ENCODE assay signal across 29 cellular contexts in the genomic region with DNA sequence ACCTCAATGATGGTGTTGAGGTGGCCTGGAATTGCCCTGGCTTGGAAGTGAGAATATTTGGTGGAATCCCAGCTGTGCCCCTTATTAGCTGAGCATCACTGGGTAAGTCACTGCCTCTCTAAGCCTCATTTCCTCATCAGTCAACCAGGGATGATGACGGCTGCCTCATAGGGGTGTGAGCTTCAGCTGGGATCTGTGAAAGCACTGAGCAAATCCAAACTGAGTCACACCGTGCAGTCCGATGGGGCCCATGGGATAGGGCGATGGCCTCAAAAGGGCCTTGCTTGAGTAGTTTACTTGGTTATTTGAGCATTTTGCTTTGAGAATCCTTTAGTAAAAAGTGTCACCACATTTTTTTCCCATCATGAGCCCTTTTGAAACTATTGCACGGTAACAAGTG.
"Had no signal": no experiment of that assay in that cellular context is flagged by ENCODE, and none has a peak within 500 bp of the region (broad histone marks: within the 10 kb centered on the region; RNA-seq: fewer than 3 reads in every experiment).

No MANE protein-coding gene starts in this region.

- H3K27me3 ChIP-seq: brain microvascular endothelial cell, pancreas had no signal

- ATAC-seq: lower lobe of right lung; pancreas; stimulated activated naive CD8-positive, alpha-beta T cell treated with anti-CD3 and anti-CD28 coated beads, Interleukin-15, Interleukin-2, amounts not matched to agents 100 U/mL and 50 U/mL, for 24 hours had no signal

- H3K27ac ChIP-seq: brain microvascular endothelial cell, epithelial cell of prostate, lower lobe of right lung, pancreas, prostate gland, thoracic aorta had no signal

- FAIRE-seq: astrocyte, endometrium, kidney, pancreas, urothelium cell line had no signal

- H3K9me3 ChIP-seq: lower lobe of right lung, pancreas, prostate gland, thoracic aorta had no signal

- DNase-seq: activated CD4-positive, alpha-beta T cell treated with anti-CD3 and anti-CD28 coated beads for 4 hours; activated CD4-positive, alpha-beta T cell treated with anti-CD3 and anti-CD28 coated beads, Interleukin-2, amount 50 U/mL, for 4 hours; activated gamma-delta T cell treated with Interleukin-2 at 50 U/mL for 16 hours; activated naive CD4-positive, alpha-beta T cell treated with anti-CD3 and anti-CD28 coated beads, Interleukin-2, amount 50 U/mL, for 16 hours; activated T-cell treated with anti-CD3 and anti-CD28 coated beads for 4 hours; amniotic stem cell; brain microvascular endothelial cell; central memory CD4-positive, alpha-beta T cell; dermis blood vessel endothelial cell; effector CD4-positive, alpha-beta T cell; head of caudate nucleus; hypothalamus; immature natural killer cell; kidney; mesendoderm; nephron progenitor cell; pancreas; retina; stimulated activated CD4-positive, alpha-beta T cell treated with anti-CD3 and anti-CD28 coated beads, Interleukin-4, amount 100 ng/mL, for 1 hour; stimulated activated naive CD8-positive, alpha-beta T cell treated with anti-CD3 and anti-CD28 coated beads, Interleukin-15, Interleukin-2, amounts not matched to agents 100 U/mL and 50 U/mL, for 24 hours; T-helper 1 cell; trophoblast cell had no signal

- H3K36me3 ChIP-seq: brain microvascular endothelial cell, lower lobe of right lung, pancreas, prostate gland, thoracic aorta had no signal

- H3K4me1 ChIP-seq: lower lobe of right lung, pancreas, prostate gland had no signal

- H3K4me3 ChIP-seq: lower lobe of right lung, pancreas, prostate gland, thoracic aorta had no signal
